ENCODE assay signal across 12 cellular contexts in genomic region chr9:41123812-41124211, GRCh38. TPM values are rescaled to one million over a fixed set of nuclear protein-coding genes. Genes with fewer than 3 reads are reported as not detected.
DNase-seq lines count a peak whose midpoint lies in the region; ATAC-seq, FAIRE-seq and TF ChIP-seq lines count a peak whose summit lies in the region.
"Not testable (repeated sequence)": the region's sequence is repeated elsewhere in the genome, so short reads cannot be mapped to it uniquely, and the experiment has no call there.
"Had no signal": no experiment of that assay in that cellular context is flagged by ENCODE, and none has a peak within 500 bp of the region (broad histone marks: within the 10 kb centered on the region; RNA-seq: fewer than 3 reads in every experiment).

No MANE protein-coding gene starts in this region.

- H3K4me2 ChIP-seq in GM23338; HepG2 (ENCODE audit: low read depth, low read length): not testable (repeated sequence)

- H3K4me3 ChIP-seq in GM23338; HepG2 (replicated peaks in 1 of 3; ENCODE audit: insufficient read depth in 1 of 3, low read depth in 2 of 3, low read length in 3 of 3); naive thymus-derived CD4-positive, alpha-beta T cell (ENCODE audit: low read length): not testable (repeated sequence)

- H3K27me3 Mint-ChIP-seq in GM23338 (ENCODE audit: insufficient read depth, low read depth, poor library complexity); activated CD4-positive, alpha-beta T cell treated with anti-CD3 and anti-CD28 coated beads for 36 hours; naive thymus-derived CD4-positive, alpha-beta T cell: not testable (repeated sequence)

- H3K27ac ChIP-seq in GM23338 (ENCODE audit: low read depth); foreskin keratinocyte; HepG2 (ENCODE audit: extremely low read length, insufficient read depth, low read length); naive thymus-derived CD4-positive, alpha-beta T cell (ENCODE audit: low read depth, low read length): not testable (repeated sequence)

- in situ Hi-C loops in HepG2 (cut with HindIII; ENCODE audit: extremely low pct_ligation_motif_present, low pct_unique_long_range_greater_than_20kb), result not testable (repeated sequence)

- TF ChIP-seq POLR2A in HepG2 (IDR thresholded peaks at IDR 0.05; ENCODE audit: insufficient read depth in 1 of 2, low read depth in 2 of 2, low read length in 2 of 2), result not testable (repeated sequence)

- not testable (repeated sequence) for FAIRE-seq in HepG2 (lab: Jason Lieb, UNC)

- TF ChIP-seq RAD21 in HepG2 (CRISPR knock-in tag; IDR thresholded peaks at IDR 0.05), result not testable (repeated sequence)

- CTCF ChIA-PET in activated CD4-positive, alpha-beta T cell treated with anti-CD3 and anti-CD28 coated beads for 36 hours (lab: Charles Lee); HepG2 (lab: Yijun Ruan, JAX; ENCODE audit: low intra/inter-chr PET ratio, low total read pairs); naive thymus-derived CD4-positive, alpha-beta T cell (lab: Charles Lee): not testable (repeated sequence)

- H3K9me3 Mint-ChIP-seq in GM23338; activated CD4-positive, alpha-beta T cell treated with anti-CD3 and anti-CD28 coated beads for 36 hours (ENCODE audit: low read depth); naive thymus-derived CD4-positive, alpha-beta T cell; stimulated activated effector memory CD8-positive, alpha-beta T cell treated with anti-CD3 and anti-CD28 coated beads, Interleukin-12 subunit alpha, Interleukin-12 subunit beta, amount 100 ng/mL, for 72 hours: not testable (repeated sequence)

- not testable (repeated sequence) for H3K9me2 ChIP-seq in GM23338 (ENCODE audit: insufficient read depth)

- H3K27ac Mint-ChIP-seq in GM23338; activated CD4-positive, alpha-beta T cell treated with anti-CD3 and anti-CD28 coated beads for 36 hours; naive thymus-derived CD4-positive, alpha-beta T cell; stimulated activated effector memory CD8-positive, alpha-beta T cell treated with anti-CD3 and anti-CD28 coated beads, Interleukin-12 subunit alpha, Interleukin-12 subunit beta, amount 100 ng/mL, for 72 hours: not testable (repeated sequence)

- H3K27me3 ChIP-seq in GM23338 (ENCODE audit: insufficient read depth), result peaks cover 44% of the 10 kb centered on the region
- H3K27me3 ChIP-seq in foreskin keratinocyte; HepG2 (ENCODE audit: control insufficient read depth in 1 of 2, insufficient read depth in 2 of 2, low read length in 2 of 2); naive thymus-derived CD4-positive, alpha-beta T cell (ENCODE audit: control insufficient read depth in 2 of 2, insufficient read depth in 2 of 2, low read length in 2 of 2): not testable (repeated sequence)

- 89% methylated on average over 13 of the region's 33 CpGs for WGBS in HepG2 (ENCODE audit: low lambda C conversion rate)

- H3K4me1 Mint-ChIP-seq in GM23338; activated CD4-positive, alpha-beta T cell treated with anti-CD3 and anti-CD28 coated beads for 36 hours; naive thymus-derived CD4-positive, alpha-beta T cell; stimulated activated effector memory CD8-positive, alpha-beta T cell treated with anti-CD3 and anti-CD28 coated beads, Interleukin-12 subunit alpha, Interleukin-12 subunit beta, amount 100 ng/mL, for 72 hours: not testable (repeated sequence)

- DNase-seq in GM23338 (ENCODE audit: low spot score); foreskin keratinocyte; left cardiac atrium; HepG2 (ENCODE audit: low spot score); naive thymus-derived CD4-positive, alpha-beta T cell; stimulated activated effector memory CD8-positive, alpha-beta T cell treated with anti-CD3 and anti-CD28 coated beads, Interleukin-12 subunit alpha, Interleukin-12 subunit beta, amount 100 ng/mL, for 72 hours (ENCODE audit: low spot score in 2 of 2): not testable (repeated sequence)
- DNase-seq in activated CD4-positive, alpha-beta T cell treated with anti-CD3 and anti-CD28 coated beads for 36 hours, result peak; percentile 2

- H2AFZ ChIP-seq in GM23338; HepG2 (ENCODE audit: low read length): not testable (repeated sequence)

- intact Hi-C loops in activated CD4-positive, alpha-beta T cell treated with anti-CD3 and anti-CD28 coated beads for 36 hours (cut with DNase I, micrococcal nuclease); left cardiac atrium (cut with DNase I); HepG2 (cut with micrococcal nuclease; ENCODE audit: unreplicated experiment); naive thymus-derived CD4-positive, alpha-beta T cell (cut with micrococcal nuclease): not testable (repeated sequence)

- not testable (repeated sequence) for H3K79me2 ChIP-seq in GM23338 (replicated peaks; ENCODE audit: insufficient read depth); HepG2 (ENCODE audit: insufficient read depth, low read length)

- TF ChIP-seq CTCF in GM23338 (conservative IDR thresholded peaks at IDR 0.05; ENCODE audit: low read depth in 2 of 2); foreskin keratinocyte (conservative IDR thresholded peaks at IDR 0.05); HepG2 (CRISPR knock-in tag; IDR thresholded peaks at IDR 0.05): not testable (repeated sequence)

- ATAC-seq in GM23338, result peak; percentile 63
- not testable (repeated sequence) for ATAC-seq in activated CD4-positive, alpha-beta T cell treated with anti-CD3 and anti-CD28 coated beads for 36 hours
- ATAC-seq in foreskin keratinocyte, result peak; percentile 28
- peak; percentile 23 to 49 for ATAC-seq in left cardiac atrium
- ATAC-seq in HepG2, result peak; percentile 19
- peak; percentile 12 for ATAC-seq in naive thymus-derived CD4-positive, alpha-beta T cell
- peak; percentile 53 for ATAC-seq in stimulated activated effector memory CD8-positive, alpha-beta T cell treated with anti-CD3 and anti-CD28 coated beads, Interleukin-12 subunit alpha, Interleukin-12 subunit beta, amount 100 ng/mL, for 72 hours

- TF ChIP-seq EP300 in HepG2 (IDR thresholded peaks at IDR 0.05; ENCODE audit: low read depth in 2 of 2, low read length in 2 of 2); HepG2 (CRISPR knock-in tag; IDR thresholded peaks at IDR 0.05; ENCODE audit: borderline replicate concordance): not testable (repeated sequence)

- H3F3A ChIP-seq in GM23338 (replicated peaks; ENCODE audit: low read depth), result not testable (repeated sequence)

- H3K4me3 Mint-ChIP-seq in GM23338; activated CD4-positive, alpha-beta T cell treated with anti-CD3 and anti-CD28 coated beads for 36 hours; naive thymus-derived CD4-positive, alpha-beta T cell; stimulated activated effector memory CD8-positive, alpha-beta T cell treated with anti-CD3 and anti-CD28 coated beads, Interleukin-12 subunit alpha, Interleukin-12 subunit beta, amount 100 ng/mL, for 72 hours: not testable (repeated sequence)

- H3K36me3 ChIP-seq in GM23338 (ENCODE audit: insufficient read depth); HepG2 (replicated peaks in 1 of 2; ENCODE audit: control insufficient read depth in 1 of 2, insufficient read depth in 2 of 2, low read length in 2 of 2); naive thymus-derived CD4-positive, alpha-beta T cell (ENCODE audit: control insufficient read depth in 2 of 3, insufficient read depth in 3 of 3, low read length in 3 of 3): not testable (repeated sequence)

- POLR2A ChIA-PET in activated CD4-positive, alpha-beta T cell treated with anti-CD3 and anti-CD28 coated beads for 36 hours (lab: Charles Lee); HepG2 (lab: Yijun Ruan, JAX); naive thymus-derived CD4-positive, alpha-beta T cell (lab: Charles Lee): not testable (repeated sequence)

- BruUV-seq in HepG2 (replicated peaks; lab: Mats Ljungman, UMichigan), result not testable (repeated sequence)

- H3K36me3 Mint-ChIP-seq in GM23338 (ENCODE audit: low read depth); activated CD4-positive, alpha-beta T cell treated with anti-CD3 and anti-CD28 coated beads for 36 hours (ENCODE audit: low read depth); naive thymus-derived CD4-positive, alpha-beta T cell; stimulated activated effector memory CD8-positive, alpha-beta T cell treated with anti-CD3 and anti-CD28 coated beads, Interleukin-12 subunit alpha, Interleukin-12 subunit beta, amount 100 ng/mL, for 72 hours: not testable (repeated sequence)

- H3K4me1 ChIP-seq in GM23338 (ENCODE audit: insufficient read depth); foreskin keratinocyte; HepG2 (ENCODE audit: insufficient read depth, low read length); naive thymus-derived CD4-positive, alpha-beta T cell (ENCODE audit: control insufficient read depth in 2 of 2, insufficient read depth in 2 of 2, low read length in 2 of 2): not testable (repeated sequence)

- H3K9me3 ChIP-seq in HepG2 (ENCODE audit: low read length); naive thymus-derived CD4-positive, alpha-beta T cell (ENCODE audit: control insufficient read depth in 2 of 3, low read length in 3 of 3): not testable (repeated sequence)

- H3K9ac ChIP-seq in HepG2 (ENCODE audit: insufficient read depth, low read depth, low read length), result not testable (repeated sequence)

- H4K20me1 ChIP-seq in GM23338 (replicated peaks; ENCODE audit: insufficient read depth); HepG2 (ENCODE audit: insufficient read depth, low read length): not testable (repeated sequence)

RNA-seq across cellular contexts. Expression of gene FOXD4L6, which starts 4.7 kb away (rescaled TPM):
- total RNA-seq in GM23338 (2014; rRNA removed; shearing (Covaris generic)), result 0.21 TPM in 1 of 2 replicates, not detected in the other
- polyA plus RNA-seq in GM23338 (2016; fragmentation: Nextera tagmentation; extraction: Ambion mirVana) (not detected in 2 replicates), foreskin keratinocyte (0.02 TPM in 1 of 2 replicates, not detected in the other), HepG2 (2011; rRNA removed) (0.13 TPM in 1 of 2 replicates, not detected in the other)
- total RNA-seq in activated CD4-positive, alpha-beta T cell treated with anti-CD3 and anti-CD28 coated beads for 36 hours, result not detected
- total RNA-seq in foreskin keratinocyte (not detected in 2 replicates), left cardiac atrium (under 1 TPM in 1 of 2 donors, not detected in 1; 0.15 TPM), HepG2 (2016; rRNA removed; fragmentation: Illumina TruSeq; extraction: Trizol) (0.11 TPM in 1 of 2 replicates, not detected in the other)
- total RNA-seq in HepG2 (2016; cell fraction: cytosol; rRNA removed; fragmentation: Illumina TruSeq; extraction: Trizol; ENCODE audit: low read depth), result 0.20 TPM in 1 of 2 replicates, not detected in the other
- not detected in 2 replicates for total RNA-seq in HepG2 (2016; cell fraction: insoluble cytoplasmic fraction; rRNA removed; fragmentation: Illumina TruSeq; extraction: Trizol)
- not detected in 2 replicates for total RNA-seq in HepG2 (2016; cell fraction: membrane; rRNA removed; fragmentation: Illumina TruSeq; extraction: Trizol)
- total RNA-seq in HepG2 (2016; cell fraction: nucleus; rRNA removed; fragmentation: Illumina TruSeq; extraction: Trizol), result 0.44 TPM in 1 of 2 replicates, not detected in the other
- 0.05 TPM in 1 of 2 replicates, not detected in the other for polyA plus RNA-seq in HepG2 (2011; cell fraction: cytosol; rRNA removed)
- 0.66 and 0.82 TPM in 2 replicates for polyA plus RNA-seq in HepG2 (2011; cell fraction: nucleus; rRNA removed)
- not detected in 2 replicates for polyA plus RNA-seq in HepG2 (2012)
- polyA plus RNA-seq in HepG2 (2016; cell fraction: cytosol; fragmentation: Illumina TruSeq; extraction: Trizol; ENCODE audit: low read depth), result 0.15 TPM in 1 of 2 replicates, not detected in the other
- polyA plus RNA-seq in HepG2 (2016; cell fraction: insoluble cytoplasmic fraction; fragmentation: Illumina TruSeq; extraction: Trizol; ENCODE audit: low read depth), result not detected in 2 replicates
- polyA plus RNA-seq in HepG2 (2016; cell fraction: membrane; fragmentation: Illumina TruSeq; extraction: Trizol; ENCODE audit: low read depth), result 0.13 TPM in 1 of 2 replicates, not detected in the other
- polyA plus RNA-seq in HepG2 (2016; cell fraction: nucleus; fragmentation: Illumina TruSeq; extraction: Trizol; ENCODE audit: insufficient read depth, low read depth), result 0.44 TPM in 1 of 2 replicates, not detected in the other
- polyA minus RNA-seq in HepG2 (2011; rRNA and poly(A)+ RNA removed; ENCODE audit: low replicate concordance), result 0.12 and 0.62 TPM in 2 replicates
- polyA minus RNA-seq in HepG2 (2011; cell fraction: cytosol; rRNA and poly(A)+ RNA removed), result not detected in 2 replicates
- polyA minus RNA-seq in HepG2 (2011; cell fraction: nucleus; rRNA and poly(A)+ RNA removed), result 1.0 and 1.6 TPM in 2 replicates
- not detected for total RNA-seq in naive thymus-derived CD4-positive, alpha-beta T cell
- polyA plus RNA-seq in naive thymus-derived CD4-positive, alpha-beta T cell, result not detected
- total RNA-seq: A673; CD8-positive, alpha-beta T cell; HT-29 had no signal
- polyA plus RNA-seq: BJ, CD14-positive monocyte had no signal
